ENCODE assay signal across 8 cellular contexts in genomic region chr10:3874988-3875841, GRCh38.
DNase-seq lines count a peak whose midpoint lies in the region; ATAC-seq, FAIRE-seq and TF ChIP-seq lines count a peak whose summit lies in the region.

No MANE protein-coding gene starts in this region.

- peak overlapping the region; percentile 38; the same call in 1 of the 2 replicates for H2AFZ ChIP-seq in KMS-11 (ENCODE audit: low read depth)
- H2AFZ ChIP-seq in H1 (ENCODE audit: low read length): no peak overlapping the region

- H3K79me1 ChIP-seq in H1 (ENCODE audit: low read depth, low read length): no peaks in the 10 kb centered on the region

- H4K20me1 ChIP-seq in KMS-11 (ENCODE audit: insufficient read depth) (no peaks in the 10 kb centered on the region), H1 (replicated peaks in 1 of 2; ENCODE audit: control insufficient read depth in 1 of 2, insufficient read depth in 2 of 2, low read length in 2 of 2) (no peaks in the 10 kb centered on the region)

- peaks cover 11% of the 10 kb centered on the region for H3K4me1 Mint-ChIP-seq in type B pancreatic cell (ENCODE audit: unreplicated experiment)
- peaks cover 30% of the 10 kb centered on the region for H3K4me1 Mint-ChIP-seq in nephron progenitor cell

- POLR2A ChIA-PET in H1 (lab: Charles Lee; ENCODE audit: partially characterized antibody): interaction anchor here (1.1 to 1.6 kb wide), 2 partner anchors 8 to 11 kb away, joined by 3 to 4 read pairs; no protein-coding TSS in a partner anchor

- H2BK20ac ChIP-seq in H1 (ENCODE audit: low read length): no peak overlapping the region

- H4K91ac ChIP-seq in H1 (replicated peaks; ENCODE audit: insufficient read length, low read length): no peak overlapping the region

- no peak overlapping the region for H2BK120ac ChIP-seq in H1 (replicated peaks; ENCODE audit: low read depth, low read length)

- no peak overlapping the region for H4K8ac ChIP-seq in H1 (ENCODE audit: extremely low read depth, insufficient read depth, low read length)

- H3K4me1 ChIP-seq in KMS-11 (ENCODE audit: low read depth, poor library complexity, severe bottlenecking) (peaks cover 53% of the 10 kb centered on the region), H1 (replicated peaks in 1 of 4; ENCODE audit: control insufficient read depth in 3 of 4, insufficient read depth in 4 of 4, low read length in 3 of 4) (peaks cover 0 to 3% (median 1%) of the 10 kb centered on the region in 4 experiments; a peak in 1 of 7 replicates)

- H3K23me2 ChIP-seq in H1 (ENCODE audit: low read depth, low read length): no peaks in the 10 kb centered on the region

- no peak overlapping the region for H2BK5ac ChIP-seq in H1 (ENCODE audit: low read depth, low read length)

- no peak overlapping the region for H4K5ac ChIP-seq in H1 (ENCODE audit: insufficient read length, low read depth, low read length)

- FAIRE-seq in H1 (lab: Jason Lieb, UNC): no peak

- H3K27me3 Mint-ChIP-seq in type B pancreatic cell (no peaks in the 10 kb centered on the region), nephron progenitor cell (ENCODE audit: low read depth, poor library complexity) (peaks cover 2% of the 10 kb centered on the region)

- DNase-seq in H1 (ENCODE audit: low read depth in 1 of 2, low spot score in 2 of 2): no peak
- no peak for DNase-seq in type B pancreatic cell (ENCODE audit: extremely low spot score, unreplicated experiment)
- DNase-seq in dedifferentiated amniotic fluid mesenchymal stem cell (ENCODE audit: extremely low spot score): no peak
- no peak for DNase-seq in HUDEP-2 (lab: John Stamatoyannopoulos, UW; ENCODE audit: unreplicated experiment in 76 of 76)
- no peak for DNase-seq in nephron progenitor cell

- H3K9ac ChIP-seq in KMS-11 (peak overlapping the region; percentile 54), H1 (replicated peaks in 1 of 4; ENCODE audit: extremely low read depth in 1 of 4, low read depth in 3 of 4, low read length in 3 of 4) (no peak overlapping the region)

- H3K4me3 ChIP-seq in KMS-11 (IDR thresholded peaks at IDR 0.05; ENCODE audit: insufficient read depth, low read depth, low read length) (no peak overlapping the region), H1 (ENCODE audit: extremely low read depth in 1 of 4, insufficient read depth in 2 of 4, low read depth in 3 of 4, low read length in 4 of 4) (no peak overlapping the region)

- no peak for TF ChIP-seq EP300 in H1 (IDR thresholded peaks at IDR 0.05; ENCODE audit: borderline replicate concordance in 1 of 2, low read depth in 2 of 2, low read length in 2 of 2)

- H3K27me3 ChIP-seq in KMS-11 (ENCODE audit: insufficient read depth, low read depth): no peaks in the 10 kb centered on the region
- H3K27me3 ChIP-seq in H1 (replicated peaks in 1 of 4; ENCODE audit: control insufficient read depth in 3 of 4, extremely low read depth in 1 of 4, insufficient read depth in 3 of 4, low read length in 3 of 4): no peaks in the 10 kb centered on the region

- no peak overlapping the region; the same call in 1 of the 2 replicates for H2AK5ac ChIP-seq in H1 (ENCODE audit: low read depth, low read length)

- 76% methylated on average over 6 of the region's 6 CpGs; no CpG with 5 or more reads in 1 of the 2 experiments for WGBS in H1 (ENCODE audit: extremely low coverage in 1 of 2, insufficient coverage in 1 of 2, insufficient read length in 1 of 2, insufficient replicate concordance in 2 of 2, low coverage in 1 of 2, low lambda C conversion rate in 2 of 2, missing lambda C conversion rate in 1 of 2), 2 experiments

- CTCF ChIA-PET in H1 (lab: Charles Lee; ENCODE audit: partially characterized antibody): interaction anchor here (0.7 kb wide), 1 partner anchor 11 kb away, joined by 3 read pairs; no protein-coding TSS in a partner anchor

- H3K79me2 ChIP-seq in KMS-11 (ENCODE audit: insufficient read depth, low read depth) (no peaks in the 10 kb centered on the region), H1 (ENCODE audit: control insufficient read depth in 1 of 2, insufficient read depth in 2 of 2, low read length in 2 of 2) (no peaks in the 10 kb centered on the region)

- peak overlapping the region; percentile 93; the same call in 1 of the 2 replicates for H2BK12ac ChIP-seq in H1 (ENCODE audit: low read depth, low read length)

- H3K18ac ChIP-seq in H1 (ENCODE audit: extremely low read depth, low read length): no peak overlapping the region

- H3K36me3 ChIP-seq in KMS-11 (ENCODE audit: insufficient read depth) (no peaks in the 10 kb centered on the region), H1 (ENCODE audit: control insufficient read depth in 2 of 4, insufficient read depth in 4 of 4, low read length in 3 of 4) (no peaks in the 10 kb centered on the region)

- TF ChIP-seq RAD21 in H1 (IDR thresholded peaks at IDR 0.05 in 1 of 2, conservative IDR thresholded peaks at IDR 0.05 in 1 of 2; ENCODE audit: low read depth in 2 of 2, low read length in 2 of 2): no peak

- H3K23ac ChIP-seq in H1 (ENCODE audit: insufficient read length): no peak overlapping the region

- ATAC-seq in GM18508 (IDR thresholded peaks at IDR 0.05; ENCODE audit: insufficient read depth, unreplicated experiment) (peak; percentile 61), GM21529 (IDR thresholded peaks at IDR 0.05; ENCODE audit: unreplicated experiment) (peak; percentile 74)

- H3K36me3 Mint-ChIP-seq in type B pancreatic cell: no peaks in the 10 kb centered on the region
- H3K36me3 Mint-ChIP-seq in nephron progenitor cell (ENCODE audit: low read depth): no peaks in the 10 kb centered on the region

- H3K4me3 Mint-ChIP-seq in type B pancreatic cell (no peak overlapping the region), nephron progenitor cell (no peak overlapping the region)

- no peak overlapping the region for H3K4ac ChIP-seq in H1 (replicated peaks; ENCODE audit: insufficient read length, low read depth, low read length)

- peak overlapping the region; percentile 58 for H3K27ac Mint-ChIP-seq in type B pancreatic cell
- H3K27ac Mint-ChIP-seq in nephron progenitor cell: no peak overlapping the region

- no peak for TF ChIP-seq POLR2A in H1 (IDR thresholded peaks at IDR 0.05; ENCODE audit: control extremely low read depth in 1 of 2, low read depth in 2 of 2, low read length in 2 of 2)

- H3K4me2 ChIP-seq in KMS-11: peak overlapping the region; percentile 81
- no peak overlapping the region for H3K4me2 ChIP-seq in H1 (ENCODE audit: insufficient read depth in 1 of 2, low read depth in 2 of 2, low read length in 2 of 2)

- H3K9me3 Mint-ChIP-seq in type B pancreatic cell (no peaks in the 10 kb centered on the region), nephron progenitor cell (no peaks in the 10 kb centered on the region)

- H3K27ac ChIP-seq in KMS-11 (peak overlapping the region; percentile 91), H1 (ENCODE audit: low read depth, low read length) (no peak overlapping the region)

- TF ChIP-seq CTCF in KMS-11 (conservative IDR thresholded peaks at IDR 0.05; ENCODE audit: low read depth, low read length) (no peak), H1 (IDR thresholded peaks at IDR 0.05; ENCODE audit: control extremely low read depth in 1 of 3, insufficient read depth in 1 of 3, low read depth in 1 of 3, low read length in 3 of 3) (no peak), type B pancreatic cell (conservative IDR thresholded peaks at IDR 0.05) (no peak), nephron progenitor cell (IDR thresholded peaks at IDR 0.05) (no peak)

- no peak overlapping the region for H2BK15ac ChIP-seq in H1 (ENCODE audit: low read length)

- H3K56ac ChIP-seq in H1 (replicated peaks; ENCODE audit: insufficient read length, low read depth, low read length): no peak overlapping the region

- no peaks in the 10 kb centered on the region for H3K9me3 ChIP-seq in H1 (ENCODE audit: insufficient read depth in 2 of 2, low read depth in 1 of 2, low read length in 1 of 2)

- no peak overlapping the region for H3K14ac ChIP-seq in H1 (ENCODE audit: insufficient read length)

TF ChIP-seq in H1, 55 proteins besides CTCF, POLR2A, EP300 and RAD21 (continues in another document):
- TF ChIP-seq SIN3A (conservative IDR thresholded peaks at IDR 0.05 in 1 of 2, IDR thresholded peaks at IDR 0.05 in 1 of 2; ENCODE audit: low read depth in 1 of 2, low read length in 2 of 2) (no peak), EGR1 (IDR thresholded peaks at IDR 0.05; ENCODE audit: borderline replicate concordance, low read depth, low read length) (no peak), SAP30 (IDR thresholded peaks at IDR 0.05; ENCODE audit: insufficient read depth, insufficient replicate concordance, low read length) (no peak), BACH1 (IDR thresholded peaks at IDR 0.05; ENCODE audit: low read length) (no peak), RBBP5 (IDR thresholded peaks at IDR 0.05; ENCODE audit: borderline replicate concordance, low read depth, low read length) (no peak), NRF1 (IDR thresholded peaks at IDR 0.05; ENCODE audit: low read depth, low read length) (no peak), SIX5 (IDR thresholded peaks at IDR 0.05; ENCODE audit: low read depth, low read length) (no peak), SRF (IDR thresholded peaks at IDR 0.05; ENCODE audit: low read depth, low read length) (no peak), CEBPB (IDR thresholded peaks at IDR 0.05; ENCODE audit: low read depth, low read length) (no peak), CBX5 (IDR thresholded peaks at IDR 0.05; ENCODE audit: low read depth, low read length) (no peak)
